8 cellular contexts compared by ENCODE assay signal in the genomic region with DNA sequence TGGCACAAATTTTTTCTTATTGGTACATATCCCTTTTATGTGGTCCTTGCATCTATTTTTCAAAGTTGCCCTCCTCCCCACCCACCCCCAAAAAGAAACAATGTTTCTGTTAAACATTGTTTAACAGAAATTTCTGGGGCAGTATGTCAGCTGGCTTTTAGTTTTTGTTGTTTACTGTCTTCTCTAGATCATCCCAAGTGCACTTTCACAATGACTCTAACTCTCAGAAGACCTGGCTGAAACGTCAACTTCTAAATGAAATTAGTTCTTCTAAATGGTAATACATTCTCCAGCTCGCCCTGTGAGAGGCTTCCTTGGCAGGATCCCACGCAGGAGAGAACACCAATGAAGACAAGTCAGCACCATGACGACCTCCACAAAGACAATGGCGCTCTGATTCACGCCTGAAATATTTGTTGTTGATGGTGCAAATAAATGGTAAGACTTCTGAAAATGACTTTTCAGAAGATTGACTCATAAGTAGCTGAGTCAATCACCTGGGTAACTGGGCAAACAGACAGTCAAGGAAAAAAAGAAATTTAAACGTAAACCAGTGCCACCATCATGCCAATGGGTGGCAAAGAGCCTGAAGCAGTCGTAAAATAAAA.
DNase-seq lines count a peak whose midpoint lies in the region; ATAC-seq and TF ChIP-seq lines count a peak whose summit lies in the region.

No MANE protein-coding gene starts in this region.

- DNase-seq in RPMI7951 (ENCODE audit: low read depth) (peak; percentile 95), neural progenitor cell (ENCODE audit: low spot score) (no peak), BE2C (no peak), germinal center (ENCODE audit: low spot score) (no peak)
- DNase-seq in stimulated activated CD4-positive, alpha-beta T cell treated with anti-CD3 and anti-CD28 coated beads, Interleukin-1b, Interleukin-23, amount 100 ng/mL, for 48 hours, result no peak
- no peak for DNase-seq in activated CD4-positive, CD25-positive, alpha-beta regulatory T cell (lab: John Stamatoyannopoulos, UW)

- peaks cover 26% of the 10 kb centered on the region for H3K4me1 Mint-ChIP-seq in neural progenitor cell

- no peak overlapping the region for H3K4me2 ChIP-seq in neural progenitor cell

- no peaks in the 10 kb centered on the region for H3K9me3 ChIP-seq in neural progenitor cell (ENCODE audit: low read depth)
- no peaks in the 10 kb centered on the region for H3K9me3 ChIP-seq in BE2C

- ATAC-seq in GM18858 (IDR thresholded peaks at IDR 0.05; ENCODE audit: unreplicated experiment) (peak; percentile 91), HG02759 (IDR thresholded peaks at IDR 0.05; ENCODE audit: unreplicated experiment) (peak; percentile 85)

- H2AFZ ChIP-seq in neural progenitor cell (replicated peaks), result no peak overlapping the region

- H3K4me1 ChIP-seq in neural progenitor cell (peaks cover 7% of the 10 kb centered on the region), BE2C (no peaks in the 10 kb centered on the region)

- H3K79me2 ChIP-seq in neural progenitor cell (ENCODE audit: low read depth), result no peaks in the 10 kb centered on the region

- peak overlapping the region; percentile 11 for H3K27ac Mint-ChIP-seq in neural progenitor cell

- peaks cover 9% of the 10 kb centered on the region for H3K27me3 Mint-ChIP-seq in neural progenitor cell (ENCODE audit: insufficient read depth, low read depth)

- H3F3A ChIP-seq in neural progenitor cell (ENCODE audit: low read depth), result no peaks in the 10 kb centered on the region

- H3K4me3 ChIP-seq in neural progenitor cell, result no peak overlapping the region
- no peak overlapping the region for H3K4me3 ChIP-seq in BE2C (ENCODE audit: low read depth, low read length)

- no peaks in the 10 kb centered on the region for H3K36me3 ChIP-seq in neural progenitor cell
- H3K36me3 ChIP-seq in BE2C, result no peaks in the 10 kb centered on the region

- H3K9me3 Mint-ChIP-seq in neural progenitor cell, result no peaks in the 10 kb centered on the region

- H3K36me3 Mint-ChIP-seq in neural progenitor cell, result no peaks in the 10 kb centered on the region

- no peak overlapping the region for H3K9ac ChIP-seq in neural progenitor cell

- no peak for TF ChIP-seq CTCF in neural progenitor cell (IDR thresholded peaks at IDR 0.05)
- TF ChIP-seq CTCF in BE2C (IDR thresholded peaks at IDR 0.05; ENCODE audit: low read depth, low read length), result no peak

- H3K27me3 ChIP-seq in neural progenitor cell (no peaks in the 10 kb centered on the region), BE2C (no peaks in the 10 kb centered on the region)

- no peaks in the 10 kb centered on the region for H4K20me1 ChIP-seq in neural progenitor cell (ENCODE audit: low read depth)

- H3K4me3 Mint-ChIP-seq in neural progenitor cell, result no peak overlapping the region

- H3K27ac ChIP-seq in neural progenitor cell, result no peak overlapping the region
